33 cellular contexts compared by ENCODE assay signal in the genomic region with DNA sequence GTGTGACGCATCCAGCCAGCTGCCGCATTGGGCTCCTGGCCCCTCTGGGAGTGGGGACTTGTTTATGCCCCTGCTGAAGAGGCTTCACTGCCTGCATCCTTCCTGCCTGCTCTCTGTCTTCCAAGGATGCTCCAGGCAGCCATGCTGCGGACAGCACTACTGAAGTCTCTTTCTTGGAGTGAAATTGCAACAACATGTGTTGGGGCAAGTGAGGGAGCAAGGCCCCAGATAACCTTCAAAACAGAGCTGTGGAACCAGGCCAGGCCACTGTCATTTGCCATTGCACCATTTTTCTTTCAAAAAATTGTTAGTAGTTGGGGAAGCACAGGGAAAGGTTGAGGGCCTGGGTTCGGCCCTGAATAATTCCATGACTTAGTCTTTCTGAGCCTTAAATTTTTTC.
"Had no signal": no experiment of that assay in that cellular context is flagged by ENCODE, and none has a peak within 500 bp of the region (broad histone marks: within the 10 kb centered on the region; RNA-seq: fewer than 3 reads in every experiment).

No MANE protein-coding gene starts in this region.

- H3K4me1 ChIP-seq: adrenal gland, body of pancreas, breast epithelium had no signal

- H3K27ac ChIP-seq: adrenal gland, body of pancreas, brain microvascular endothelial cell, breast epithelium, VCaP had no signal

- H3K36me3 ChIP-seq: adrenal gland, brain microvascular endothelial cell, breast epithelium had no signal

- H3K9me3 ChIP-seq: body of pancreas had no signal

- ATAC-seq: activated CD8-positive, alpha-beta T cell treated with anti-CD3 and anti-CD28 coated beads for 36 hours; activated naive CD4-positive, alpha-beta T cell treated with anti-CD3 and anti-CD28 coated beads, Interleukin-2, amount 50 U/mL, for 72 hours; activated T-cell treated with anti-CD3 and anti-CD28 coated beads, Interleukin-2, amount 50 U/mL, for 4 hours; activated T-cell treated with anti-CD3 and anti-CD28 coated beads, Interleukin-2, amount 50 U/mL, for 72 hours; activated T-helper 17 cell treated with anti-CD3 and anti-CD28 coated beads, Interleukin-2, amount 50 U/mL, for 72 hours; body of pancreas had no signal

- H3K4me3 ChIP-seq: adrenal gland, body of pancreas, breast epithelium had no signal

- DNase-seq: activated B cell treated with CpG ODN at 0.5 μM for 24 hours; activated CD4-positive, alpha-beta memory T cell treated with anti-CD3 and anti-CD28 coated beads for 36 hours; activated CD4-positive, alpha-beta T cell treated with anti-CD3 and anti-CD28 coated beads for 4 hours; activated CD4-positive, alpha-beta T cell treated with anti-CD3 and anti-CD28 coated beads, Interleukin-2, amount 10 ng/mL, durations not matched to agents 24 days and 14 days; activated CD4-positive, alpha-beta T cell treated with anti-CD3 and anti-CD28 coated beads, Interleukin-2, amount 50 U/mL, for 1 hour; activated CD4-positive, alpha-beta T cell treated with anti-CD3 and anti-CD28 coated beads, Interleukin-2, amount 50 U/mL, for 4 hours; activated CD4-positive, CD25-positive, alpha-beta regulatory T cell treated with anti-CD3 and anti-CD28 coated beads, Interleukin-2, amount 50 U/mL, for 72 hours; activated CD8-positive, alpha-beta memory T cell treated with anti-CD3 and anti-CD28 coated beads, Interleukin-2, amount 50 U/mL, for 4 hours; activated CD8-positive, alpha-beta T cell treated with anti-CD3 and anti-CD28 coated beads for 36 hours; activated effector memory CD4-positive, alpha-beta T cell treated with anti-CD3 and anti-CD28 coated beads, Interleukin-2, amount 50 U/mL, for 16 hours; activated gamma-delta T cell treated with Interleukin-2 at 50 U/mL for 16 hours; activated naive CD4-positive, alpha-beta T cell; activated naive CD4-positive, alpha-beta T cell treated with anti-CD3 and anti-CD28 coated beads for 36 hours; activated naive CD4-positive, alpha-beta T cell treated with anti-CD3 and anti-CD28 coated beads, Interleukin-2, amount 50 U/mL, for 16 hours; activated naive CD8-positive, alpha-beta T cell treated with anti-CD3 and anti-CD28 coated beads for 36 hours; activated T-cell treated with anti-CD3 and anti-CD28 coated beads for 4 hours; activated T-cell treated with anti-CD3 and anti-CD28 coated beads, Interleukin-2, amount 50 U/mL, for 1 hour; activated T-cell treated with anti-CD3 and anti-CD28 coated beads, Interleukin-2, amount 50 U/mL, for 4 hours; activated T-cell treated with anti-CD3 and anti-CD28 coated beads, Interleukin-2, amount 50 U/mL, for 72 hours; amniotic stem cell; aorta; body of pancreas; brain microvascular endothelial cell; central memory CD4-positive, alpha-beta T cell; T-helper 2 cell; T-helper 9 cell had no signal

- FAIRE-seq: astrocyte, TTC549 had no signal

- H3K27me3 ChIP-seq: adrenal gland, body of pancreas, brain microvascular endothelial cell, breast epithelium had no signal
